ENCODE assay signal across 12 cellular contexts in genomic region chr4:10020871-10021676, GRCh38. TPM values are rescaled to one million over a fixed set of nuclear protein-coding genes. Genes with fewer than 3 reads are reported as not detected.
DNase-seq lines count a peak whose midpoint lies in the region; ATAC-seq, FAIRE-seq and TF ChIP-seq lines count a peak whose summit lies in the region.
"Had no signal": no experiment of that assay in that cellular context is flagged by ENCODE, and none has a peak within 500 bp of the region (broad histone marks: within the 10 kb centered on the region; RNA-seq: fewer than 3 reads in every experiment).

Gene SLC2A9 (minus strand): TSS chr4:10021497. CDS start chr4:10021429, 68 bp downstream.

- no peak within 1 kb of the TSS for H3K23ac ChIP-seq in H1 (ENCODE audit: insufficient read length)

- H3K36me3 Mint-ChIP-seq in chondrocyte (ENCODE audit: low read depth) = no peaks in the 10 kb centered on the region
- H3K36me3 Mint-ChIP-seq in activated T-cell treated with anti-CD3 and anti-CD28 coated beads, Interleukin-2, amount 50 U/mL, for 24 hours (ENCODE audit: low read depth) = no peaks in the 10 kb centered on the region

- no peak within 1 kb of the TSS for H3K56ac ChIP-seq in H1 (replicated peaks; ENCODE audit: insufficient read length, low read depth, low read length)

- no peak within 1 kb of the TSS for H4K91ac ChIP-seq in H1 (replicated peaks; ENCODE audit: insufficient read length, low read length)

- H3K27ac Mint-ChIP-seq in chondrocyte (ENCODE audit: unreplicated experiment) = no peak within 1 kb of the TSS
- no peak within 1 kb of the TSS for H3K27ac Mint-ChIP-seq in activated T-cell treated with anti-CD3 and anti-CD28 coated beads, Interleukin-2, amount 50 U/mL, for 24 hours

- no peak for FAIRE-seq in H1 (lab: Jason Lieb, UNC)
- FAIRE-seq: GM12878 had no signal

- no peak within 1 kb of the TSS for H3K4ac ChIP-seq in H1 (replicated peaks; ENCODE audit: insufficient read length, low read depth, low read length)

- H3K9ac ChIP-seq in H1 (replicated peaks in 1 of 4; ENCODE audit: extremely low read depth in 1 of 4, low read depth in 3 of 4, low read length in 3 of 4) = no peak within 1 kb of the TSS

- H3K4me1 ChIP-seq in H1 (replicated peaks in 1 of 4; ENCODE audit: control insufficient read depth in 3 of 4, insufficient read depth in 4 of 4, low read length in 3 of 4) (peaks cover 0 to 8% (median 4%) of the 10 kb centered on the region in 4 experiments; a peak in 5 of 7 replicates), mononuclear cell (ENCODE audit: insufficient read depth, low read length) (peaks cover 72% of the 10 kb centered on the region), upper lobe of left lung (peaks cover 30 to 46% (median 41%) of the 10 kb centered on the region in 4 donors)

- peaks cover 18% of the 10 kb centered on the region for H3K4me1 Mint-ChIP-seq in chondrocyte (ENCODE audit: low read depth)
- H3K4me1 Mint-ChIP-seq in activated T-cell treated with anti-CD3 and anti-CD28 coated beads, Interleukin-2, amount 50 U/mL, for 24 hours (ENCODE audit: low read depth) = peaks cover 18% of the 10 kb centered on the region

- H3K27ac ChIP-seq in H1 (ENCODE audit: low read depth, low read length) (no peak within 1 kb of the TSS), upper lobe of left lung (peak within 1 kb of the TSS; percentile 69 to 87 (median 84))
- H3K27ac ChIP-seq: 22Rv1 had no signal

- H4K20me1 ChIP-seq in H1 (replicated peaks in 1 of 2; ENCODE audit: control insufficient read depth in 1 of 2, insufficient read depth in 2 of 2, low read length in 2 of 2) = no peaks in the 10 kb centered on the region

- H3K79me2 ChIP-seq in H1 (ENCODE audit: control insufficient read depth in 1 of 2, insufficient read depth in 2 of 2, low read length in 2 of 2) = no peaks in the 10 kb centered on the region

- H3K27me3 Mint-ChIP-seq in chondrocyte (ENCODE audit: low read depth) = no peaks in the 10 kb centered on the region
- H3K27me3 Mint-ChIP-seq in activated T-cell treated with anti-CD3 and anti-CD28 coated beads, Interleukin-2, amount 50 U/mL, for 24 hours = no peaks in the 10 kb centered on the region

- H2BK12ac ChIP-seq in H1 (ENCODE audit: low read depth, low read length) = 0 out of 2 replicates have a peak within 1 kb of the TSS, but pooled peaks have one; percentile 23

- WGBS in H1 (ENCODE audit: extremely low coverage in 1 of 2, insufficient coverage in 1 of 2, insufficient read length in 1 of 2, insufficient replicate concordance in 2 of 2, low coverage in 1 of 2, low lambda C conversion rate in 2 of 2, missing lambda C conversion rate in 1 of 2), 2 experiments = 89% methylated on average over 17 of the region's 17 CpGs; no CpG with 5 or more reads in 1 of the 2 experiments
- WGBS in upper lobe of left lung, 2 donors = 55 to 62% methylated on average over 8 to 16 of the region's 17 CpGs

- no peak within 1 kb of the TSS for H2BK120ac ChIP-seq in H1 (replicated peaks; ENCODE audit: low read depth, low read length)

- peaks cover 6% of the 10 kb centered on the region; the same call in 1 of the 2 replicates for H3K23me2 ChIP-seq in H1 (ENCODE audit: low read depth, low read length)

- no peaks in the 10 kb centered on the region for H3K36me3 ChIP-seq in H1 (ENCODE audit: control insufficient read depth in 2 of 4, insufficient read depth in 4 of 4, low read length in 3 of 4)
- H3K36me3 ChIP-seq in upper lobe of left lung = no peaks in the 10 kb centered on the region

- no peak within 1 kb of the TSS for H2AFZ ChIP-seq in H1 (ENCODE audit: low read length)

- H3K79me1 ChIP-seq in H1 (ENCODE audit: low read depth, low read length) = 0 out of 2 replicates have a peak, but pooled peaks cover 2% of the 10 kb centered on the region

- no peak within 1 kb of the TSS for H3K4me2 ChIP-seq in H1 (ENCODE audit: insufficient read depth in 1 of 2, low read depth in 2 of 2, low read length in 2 of 2)

- H3K9me3 Mint-ChIP-seq in chondrocyte (ENCODE audit: low read depth) = no peaks in the 10 kb centered on the region
- H3K9me3 Mint-ChIP-seq in activated T-cell treated with anti-CD3 and anti-CD28 coated beads, Interleukin-2, amount 50 U/mL, for 24 hours = no peaks in the 10 kb centered on the region

- no peak within 1 kb of the TSS for H3K18ac ChIP-seq in H1 (ENCODE audit: extremely low read depth, low read length)

- H3K27me3 ChIP-seq in H1 (replicated peaks in 1 of 4; ENCODE audit: control insufficient read depth in 3 of 4, extremely low read depth in 1 of 4, insufficient read depth in 3 of 4, low read length in 3 of 4) (peaks cover 0 to 12% (median 6%) of the 10 kb centered on the region in 4 experiments; a peak in 4 of 7 replicates), mononuclear cell (ENCODE audit: insufficient read depth, low read length) (no peaks in the 10 kb centered on the region), upper lobe of left lung (no peaks in the 10 kb centered on the region)

- no peak within 1 kb of the TSS for H3K14ac ChIP-seq in H1 (ENCODE audit: insufficient read length)

- TF ChIP-seq EP300 in H1 (IDR thresholded peaks at IDR 0.05; ENCODE audit: borderline replicate concordance in 1 of 2, low read depth in 2 of 2, low read length in 2 of 2) = no peak
- TF ChIP-seq EP300 in upper lobe of left lung (IDR thresholded peaks at IDR 0.05) = no peak

- no peak within 1 kb of the TSS for H2BK20ac ChIP-seq in H1 (ENCODE audit: low read length)

- ATAC-seq in upper lobe of left lung (ENCODE audit: low FRiP score in 2 of 2) = peak in 1 of 2 donors; percentile 2
- ATAC-seq: GM12878, HCT116 had no signal

- H2BK15ac ChIP-seq in H1 (ENCODE audit: low read length) = no peak within 1 kb of the TSS

- H2AK5ac ChIP-seq in H1 (ENCODE audit: low read depth, low read length) = no peak within 1 kb of the TSS

- no peak within 1 kb of the TSS for H2BK5ac ChIP-seq in H1 (ENCODE audit: low read depth, low read length)

- H3K9me3 ChIP-seq in H1 (ENCODE audit: insufficient read depth in 2 of 2, low read depth in 1 of 2, low read length in 1 of 2) = no peaks in the 10 kb centered on the region
- no peaks in the 10 kb centered on the region for H3K9me3 ChIP-seq in mononuclear cell (ENCODE audit: low read depth, low read length)
- H3K9me3 ChIP-seq in upper lobe of left lung = no peaks in the 10 kb centered on the region

- no peak within 1 kb of the TSS for H4K5ac ChIP-seq in H1 (ENCODE audit: insufficient read length, low read depth, low read length)

- CTCF ChIA-PET in H1 (lab: Charles Lee; ENCODE audit: partially characterized antibody) = interaction anchor here (1.2 to 9.1 kb wide), 4 partner anchors 12 to 317 kb away, joined by 5 to 211 read pairs (median 18); no protein-coding TSS in a partner anchor

- H4K8ac ChIP-seq in H1 (ENCODE audit: extremely low read depth, insufficient read depth, low read length) = 0 out of 2 replicates have a peak within 1 kb of the TSS, but pooled peaks have one; percentile 66

- TF ChIP-seq POLR2A in H1 (IDR thresholded peaks at IDR 0.05; ENCODE audit: control extremely low read depth in 1 of 2, low read depth in 2 of 2, low read length in 2 of 2) (no peak), upper lobe of left lung (IDR thresholded peaks at IDR 0.05) (peak in 1 of 4 donors; percentile 11)

- no peak within 1 kb of the TSS for H3K4me3 Mint-ChIP-seq in chondrocyte (ENCODE audit: unreplicated experiment)
- H3K4me3 Mint-ChIP-seq in activated T-cell treated with anti-CD3 and anti-CD28 coated beads, Interleukin-2, amount 50 U/mL, for 24 hours = no peak within 1 kb of the TSS

- H3K4me3 ChIP-seq in H1 (ENCODE audit: extremely low read depth in 1 of 4, insufficient read depth in 2 of 4, low read depth in 3 of 4, low read length in 4 of 4) (no peak within 1 kb of the TSS), mononuclear cell (ENCODE audit: low read length) (peak within 1 kb of the TSS; percentile 15), upper lobe of left lung (peak within 1 kb of the TSS in 3 of 4 donors; percentile 2 to 14 (median 12))
- H3K4me3 ChIP-seq: GM12878 had no signal

- POLR2A ChIA-PET in H1 (lab: Charles Lee; ENCODE audit: partially characterized antibody) = no interaction called here

- no peak for TF ChIP-seq RAD21 in H1 (IDR thresholded peaks at IDR 0.05 in 1 of 2, conservative IDR thresholded peaks at IDR 0.05 in 1 of 2; ENCODE audit: low read depth in 2 of 2, low read length in 2 of 2)

- TF ChIP-seq CTCF in H1 (IDR thresholded peaks at IDR 0.05; ENCODE audit: control extremely low read depth in 1 of 3, insufficient read depth in 1 of 3, low read depth in 1 of 3, low read length in 3 of 3) = no peak
- TF ChIP-seq CTCF in upper lobe of left lung (IDR thresholded peaks at IDR 0.05) = no peak
- no peak for TF ChIP-seq CTCF in chondrocyte (IDR thresholded peaks at IDR 0.05)

- peak; percentile 38 for DNase-seq in activated CD8-positive, alpha-beta memory T cell treated with anti-CD3 and anti-CD28 coated beads, Interleukin-2, amount 50 U/mL, for 48 hours
- DNase-seq in activated CD8-positive, alpha-beta memory T cell treated with anti-CD3 and anti-CD28 coated beads, Interleukin-2, amount 50 U/mL, for 4 hours = no peak
- DNase-seq in H1 (ENCODE audit: low read depth in 1 of 2, low spot score in 2 of 2) (no peak), upper lobe of left lung (peak; percentile 45 to 65), DMS79 (lab: John Stamatoyannopoulos, UW) (no peak), chondrocyte (ENCODE audit: low spot score) (no peak)
- DNase-seq in activated T-cell treated with anti-CD3 and anti-CD28 coated beads, Interleukin-2, amount 50 U/mL, for 24 hours = no peak
- DNase-seq: activated CD4-positive, alpha-beta T cell treated with anti-CD3 and anti-CD28 coated beads for 4 hours had no signal

TF ChIP-seq in H1, 55 proteins besides CTCF, POLR2A, EP300 and RAD21 (continues in another document):
- TF ChIP-seq KDM4A (IDR thresholded peaks at IDR 0.05; ENCODE audit: low read depth, low read length, severe bottlenecking) (no peak), ATF3 (IDR thresholded peaks at IDR 0.05; ENCODE audit: insufficient read depth, low read depth, low read length) (no peak), CREB1 (IDR thresholded peaks at IDR 0.05) (no peak)

RNA-seq across cellular contexts. Expression of gene SLC2A9, which starts in this region (rescaled TPM):
- total RNA-seq in H1 (2021; fragmentation: NEBNext Ultra II Directional; extraction: Animal tissue kit (Norgen Biotek cat#: 25700)) = 0.20 and 0.44 TPM in 2 replicates
- 0.26 and 0.63 TPM in 2 replicates for polyA plus RNA-seq in H1 (2011; rRNA removed)
- polyA plus RNA-seq in H1 (2011; cell fraction: cytosol; rRNA removed) = 0.16 TPM
- polyA plus RNA-seq in H1 (2011; cell fraction: nucleus; rRNA removed) = 0.50 TPM
- 0.21 to 0.79 TPM (median 0.29 TPM) in 4 replicates for polyA plus RNA-seq in H1 (2012, experiment 1 of 2)
- not detected for polyA plus RNA-seq in H1 (2012, experiment 2 of 2)
- polyA plus RNA-seq in H1 (2013, experiment 1 of 2) = 0.43 TPM
- polyA plus RNA-seq in H1 (2013, experiment 2 of 2) = 0.33 TPM
- polyA minus RNA-seq in H1 (2011; rRNA and poly(A)+ RNA removed) = 0.32 and 0.38 TPM in 2 replicates
- polyA minus RNA-seq in H1 (2011; cell fraction: cytosol; rRNA and poly(A)+ RNA removed) = not detected
- polyA minus RNA-seq in H1 (2011; cell fraction: nucleus; rRNA and poly(A)+ RNA removed) = 3.7 TPM
- total RNA-seq in mononuclear cell (5.0 TPM), upper lobe of left lung (10 to 100 TPM in 3 of 6 donors, 1 to 10 TPM in 3; 5.4 to 25.1 (median 13.0) TPM), chondrocyte (0.72 to 0.95 TPM in 2 of 3 replicates, not detected in the other)

Comparison
In these comparisons a context has a peak if more than half of its experiments do, and no peak if none do; other contexts are left out.
1. DNase-seq: peak in activated CD8-positive, alpha-beta memory T cell treated with anti-CD3 and anti-CD28 coated beads, Interleukin-2, amount 50 U/mL, for 48 hours (single experiment) and upper lobe of left lung (2 of 2); none in activated CD8-positive, alpha-beta memory T cell treated with anti-CD3 and anti-CD28 coated beads, Interleukin-2, amount 50 U/mL, for 4 hours (single experiment), H1 (0 of 2), DMS79 (single experiment), chondrocyte (single experiment) and activated T-cell treated with anti-CD3 and anti-CD28 coated beads, Interleukin-2, amount 50 U/mL, for 24 hours (single experiment).
2. H3K4me3 ChIP-seq: peak in mononuclear cell (single experiment) and upper lobe of left lung (3 of 4); none in H1 (0 of 4).